Comparison of ENCODE assay signal across 18 cellular contexts in genomic region chr5:6432206-6432605, GRCh38. TPM values are rescaled to one million over a fixed set of nuclear protein-coding genes. Genes with fewer than 3 reads are reported as not detected.
DNase-seq lines count a peak whose midpoint lies in the region; ATAC-seq and TF ChIP-seq lines count a peak whose summit lies in the region.
"Had no signal": no experiment of that assay in that cellular context is flagged by ENCODE, and none has a peak within 500 bp of the region (broad histone marks: within the 10 kb centered on the region; RNA-seq: fewer than 3 reads in every experiment).

No MANE protein-coding gene starts in this region.

- no peak overlapping the region for H3K9ac ChIP-seq in endodermal cell (ENCODE audit: extremely low read depth, low read length, poor library complexity, severe bottlenecking)
- H3K9ac ChIP-seq: BLaER1 treated with 17β-estradiol and CSF1 and Interleukin-3, amounts not matched to agents 10 nM and 100 nM had no signal

- peaks cover 51% of the 10 kb centered on the region for H3K27me3 Mint-ChIP-seq in endodermal cell (ENCODE audit: insufficient read depth)

- no peak for TF ChIP-seq POLR2A in heart left ventricle (IDR thresholded peaks at IDR 0.05)
- no peak for TF ChIP-seq POLR2A in vagina (IDR thresholded peaks at IDR 0.05)

- ATAC-seq in heart left ventricle (peak in 1 of 4 donors; percentile 5), Right ventricle myocardium inferior (no peak), right cardiac atrium (no peak), HG02571 (IDR thresholded peaks at IDR 0.05; ENCODE audit: unreplicated experiment) (no peak)
- ATAC-seq: CD8-positive, alpha-beta T cell; HCT116 had no signal

- H3K36me3 Mint-ChIP-seq in endodermal cell (ENCODE audit: low read depth) = no peaks in the 10 kb centered on the region
- H3K36me3 Mint-ChIP-seq: CD8-positive, alpha-beta T cell had no signal

- H3K9me3 ChIP-seq in heart left ventricle = no peaks in the 10 kb centered on the region
- no peaks in the 10 kb centered on the region for H3K9me3 ChIP-seq in endodermal cell (ENCODE audit: control insufficient read depth, low read length)
- H3K9me3 ChIP-seq in right cardiac atrium (ENCODE audit: control insufficient read depth, low read length) = peaks cover 5% of the 10 kb centered on the region
- H3K9me3 ChIP-seq in vagina = no peaks in the 10 kb centered on the region
- H3K9me3 ChIP-seq: BLaER1 treated with 17β-estradiol and CSF1 and Interleukin-3, amounts not matched to agents 10 nM and 100 nM had no signal

- intact Hi-C loops in heart left ventricle (cut with DNase I) = loop anchor here in 5 of 10 donors (5.0 to 10.0 kb wide), 3 partner anchors 55 to 937 kb away; partner anchors contain the start of gene MED10 (in 3 of the 5)
- intact Hi-C loops in Right ventricle myocardium inferior (cut with DNase I) = loop anchor here (5.0 kb wide), 2 partner anchors 55 to 120 kb away; partner anchors contain the start of gene MED10
- intact Hi-C loops in right cardiac atrium (cut with DNase I) = no loop called here
- intact Hi-C loops in vagina (cut with DNase I) = no loop called here

- TF ChIP-seq CTCF in heart left ventricle (IDR thresholded peaks at IDR 0.05) (no peak), endodermal cell (conservative IDR thresholded peaks at IDR 0.05) (no peak), vagina (IDR thresholded peaks at IDR 0.05) (no peak)

- H3K4me1 Mint-ChIP-seq in endodermal cell = no peaks in the 10 kb centered on the region
- H3K4me1 Mint-ChIP-seq: B cell had no signal

- H3K27ac ChIP-seq in heart left ventricle (peak overlapping the region; percentile 47 to 96 (median 85)), endodermal cell (ENCODE audit: low read depth, low read length) (no peak overlapping the region), right cardiac atrium (ENCODE audit: low read length) (peak overlapping the region; percentile 93), vagina (no peak overlapping the region)
- H3K27ac ChIP-seq: BLaER1 treated with 17β-estradiol and CSF1 and Interleukin-3, amounts not matched to agents 10 nM and 100 nM had no signal

- H3K4me3 Mint-ChIP-seq in endodermal cell = no peak overlapping the region
- H3K4me3 Mint-ChIP-seq: B cell; CD8-positive, alpha-beta T cell; HFFc6 had no signal

- WGBS in heart left ventricle, 4 donors = 34 to 62% (median 49%) methylated on average over 9 of the region's 9 CpGs
- whole genome bisulfite sequencing in endodermal cell (ENCODE audit: insufficient coverage in 1 of 2, insufficient read length in 1 of 2), 2 experiments = 84 to 91% methylated on average over 7 to 9 of the region's 9 CpGs
- 59% methylated on average over 9 of the region's 9 CpGs for WGBS in right cardiac atrium

- H3K36me3 ChIP-seq in heart left ventricle (no peaks in the 10 kb centered on the region), endodermal cell (ENCODE audit: control insufficient read depth, insufficient read depth, low read length) (no peaks in the 10 kb centered on the region), vagina (no peaks in the 10 kb centered on the region)
- H3K36me3 ChIP-seq: BLaER1 treated with 17β-estradiol and CSF1 and Interleukin-3, amounts not matched to agents 10 nM and 100 nM had no signal

- no peak overlapping the region for H3K27ac Mint-ChIP-seq in endodermal cell
- H3K27ac Mint-ChIP-seq: B cell; CD8-positive, alpha-beta T cell; HFFc6 had no signal

- H3K4me3 ChIP-seq in heart left ventricle = no peak overlapping the region
- H3K4me3 ChIP-seq in endodermal cell (ENCODE audit: low read length) = no peak overlapping the region
- H3K4me3 ChIP-seq in right cardiac atrium (ENCODE audit: low read length) = no peak overlapping the region
- no peak overlapping the region for H3K4me3 ChIP-seq in vagina
- H3K4me3 ChIP-seq: BLaER1 treated with 17β-estradiol and CSF1 and Interleukin-3, amounts not matched to agents 10 nM and 100 nM had no signal

- no peak for DNase-seq in heart left ventricle
- no peak for DNase-seq in Right ventricle myocardium inferior (ENCODE audit: missing footprints)
- DNase-seq in endodermal cell = peak; percentile 28
- no peak for DNase-seq in right cardiac atrium
- DNase-seq in vagina (ENCODE audit: extremely low spot score in 2 of 2) = peak; percentile 20 to 43
- DNase-seq in NCI-H1105 treated with DMSO at 0.1 percent for 48 hours (lab: John Stamatoyannopoulos, UW) = no peak
- DNase-seq: Calu3, DMS79 treated with DMSO at 0.1 percent for 48 hours, GF-D8, GOT3, H7, HFFc6 had no signal

- peaks cover 0 to 27% (median 7%) of the 10 kb centered on the region in 12 donors for H3K4me1 ChIP-seq in heart left ventricle
- H3K4me1 ChIP-seq in endodermal cell (ENCODE audit: control insufficient read depth, insufficient read depth, low read length) = no peaks in the 10 kb centered on the region
- peaks cover 3% of the 10 kb centered on the region for H3K4me1 ChIP-seq in right cardiac atrium (ENCODE audit: control insufficient read depth, insufficient read depth, low read length)
- no peaks in the 10 kb centered on the region for H3K4me1 ChIP-seq in vagina
- H3K4me1 ChIP-seq: BLaER1 treated with 17β-estradiol and CSF1 and Interleukin-3, amounts not matched to agents 10 nM and 100 nM had no signal

- H3K9me3 Mint-ChIP-seq in endodermal cell = peaks cover 9% of the 10 kb centered on the region
- H3K9me3 Mint-ChIP-seq: CD8-positive, alpha-beta T cell; HFFc6 had no signal

- H3K27me3 ChIP-seq in heart left ventricle (no peaks in the 10 kb centered on the region), endodermal cell (ENCODE audit: control insufficient read depth, insufficient read depth, low read length, poor library complexity, severe bottlenecking) (peaks cover 45% of the 10 kb centered on the region), right cardiac atrium (ENCODE audit: control insufficient read depth, insufficient read depth) (no peaks in the 10 kb centered on the region), vagina (no peaks in the 10 kb centered on the region)
- H3K27me3 ChIP-seq: BLaER1 treated with 17β-estradiol and CSF1 and Interleukin-3, amounts not matched to agents 10 nM and 100 nM had no signal

RNA-seq across cellular contexts. Expression of gene UBE2QL1, which starts 16.5 kb away (rescaled TPM):
- 10 to 100 TPM in 8 of 9 donors, 1 to 10 TPM in 1; 9.8 to 32.0 (median 21.0) TPM for total RNA-seq in heart left ventricle
- polyA plus RNA-seq in heart left ventricle = 10 to 100 TPM; 11.4 to 15.4 TPM
- total RNA-seq in Right ventricle myocardium inferior = 21.9 TPM
- under 1 TPM in 1 of 2 donors, not detected in 1; 0.11 TPM for total RNA-seq in endodermal cell
- polyA plus RNA-seq in endodermal cell (2013, experiment 1 of 2) = 5.6 TPM
- polyA plus RNA-seq in endodermal cell (2013, experiment 2 of 2) = 5.7 TPM
- 10 to 100 TPM in 3 of 4 donors, 1 to 10 TPM in 1; 5.5 to 16.7 (median 14.8) TPM for total RNA-seq in right cardiac atrium
- polyA plus RNA-seq in right cardiac atrium = 9.3 TPM
- 2.5 TPM for total RNA-seq in vagina
- total RNA-seq: Calu3, HFFc6, HT-29 had no signal

RNA-seq across cellular contexts. Expression of gene MED10, which starts 53.9 kb away (rescaled TPM):
- 10 to 100 TPM; 13.2 to 30.7 (median 23.1) TPM for total RNA-seq in heart left ventricle
- 10 to 100 TPM; 23.9 to 51.9 TPM for polyA plus RNA-seq in heart left ventricle
- 28.9 TPM for total RNA-seq in Right ventricle myocardium inferior
- total RNA-seq in endodermal cell = 10 to 100 TPM; 22.1 to 28.6 TPM
- 32.9 TPM for polyA plus RNA-seq in endodermal cell (2013, experiment 1 of 2)
- polyA plus RNA-seq in endodermal cell (2013, experiment 2 of 2) = 28.4 TPM
- total RNA-seq in right cardiac atrium = 10 to 100 TPM; 20.0 to 25.1 (median 22.7) TPM
- 29.4 TPM for polyA plus RNA-seq in right cardiac atrium
- 32.7 TPM for total RNA-seq in vagina

Comparison
In these comparisons a context has a peak if more than half of its experiments do, and no peak if none do; other contexts are left out.
1. DNase-seq: peak in endodermal cell (single experiment) and vagina (2 of 2); none in heart left ventricle (0 of 5), Right ventricle myocardium inferior (single experiment), right cardiac atrium (0 of 3) and NCI-H1105 treated with DMSO at 0.1 percent for 48 hours (single experiment).
2. H3K27ac ChIP-seq: peak in heart left ventricle (12 of 12) and right cardiac atrium (single experiment); none in endodermal cell (single experiment) and vagina (single experiment).